ENCODE assay signal across 8 cellular contexts in the genomic region with DNA sequence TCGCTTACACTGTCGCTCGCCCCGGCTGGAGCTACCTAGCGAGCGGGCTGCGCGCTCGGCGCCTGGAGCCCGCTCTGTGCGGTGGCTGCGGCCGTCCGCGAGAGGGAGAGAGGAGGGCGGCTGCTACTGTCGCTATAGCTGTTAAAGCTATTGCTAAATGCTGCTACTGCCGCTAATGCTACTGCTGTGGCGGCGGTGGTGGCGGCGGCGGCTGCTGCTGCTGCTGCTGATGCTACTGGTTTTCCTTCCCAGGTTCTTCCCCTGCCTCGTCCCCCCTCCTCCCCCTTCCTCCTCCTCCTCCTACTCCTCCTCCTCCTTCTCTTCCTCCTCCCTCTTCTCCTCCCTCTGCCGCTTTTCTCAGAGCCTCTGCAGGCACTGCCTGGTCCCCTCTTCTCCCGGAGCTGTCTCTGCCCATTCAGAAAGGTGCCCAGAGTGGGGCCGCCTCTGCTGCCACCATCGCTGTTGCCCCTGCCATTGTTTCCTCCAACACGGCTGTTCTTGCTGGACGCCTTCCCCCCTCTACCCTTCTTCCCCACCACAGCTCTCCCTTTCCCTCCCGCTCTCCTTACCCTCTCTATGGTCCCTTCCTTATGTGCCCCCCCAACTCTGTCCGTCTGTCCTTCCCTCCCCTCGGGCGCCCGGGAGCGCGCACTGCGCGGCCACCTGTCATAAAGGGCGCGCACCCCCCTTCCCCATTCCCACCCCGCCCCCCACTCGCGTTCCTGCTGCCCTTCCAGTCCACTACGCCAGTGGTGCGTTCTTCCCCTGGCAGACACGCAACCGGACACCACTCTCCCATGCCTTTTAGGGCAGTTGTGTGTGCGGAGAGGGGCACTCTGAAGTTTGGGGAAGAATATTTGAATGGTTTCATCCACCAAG. TPM values are rescaled to one million over a fixed set of nuclear protein-coding genes. Genes with fewer than 3 reads are reported as not detected.
DNase-seq lines count a peak whose midpoint lies in the region; ATAC-seq and TF ChIP-seq lines count a peak whose summit lies in the region.

A gene (minus strand): TSS at position 243 of the 879 bp plus-strand sequence.

- H3K4me1 ChIP-seq in subcutaneous abdominal adipose tissue (ENCODE audit: control insufficient read depth in 5 of 5, insufficient read depth in 5 of 5, low read length in 5 of 5): peaks cover 0 to 22% (median 12%) of the 10 kb centered on the region in 5 donors

- no peaks in the 10 kb centered on the region for H3K36me3 ChIP-seq in BJ (ENCODE audit: control insufficient read depth, insufficient read depth, low read length)
- H3K36me3 ChIP-seq in subcutaneous abdominal adipose tissue (ENCODE audit: control insufficient read depth in 5 of 5, insufficient read depth in 5 of 5, low read length in 5 of 5): no peaks in the 10 kb centered on the region

- H3K4me3 ChIP-seq in BJ (ENCODE audit: low read depth, low read length) (peak within 1 kb of the TSS; percentile 25), choroid plexus epithelial cell (ENCODE audit: low read depth, low read length) (peak within 1 kb of the TSS; percentile 35), subcutaneous abdominal adipose tissue (ENCODE audit: low read depth in 1 of 5, low read length in 5 of 5) (peak within 1 kb of the TSS; percentile 26 to 61 (median 61))

- H3K27ac ChIP-seq in subcutaneous abdominal adipose tissue (ENCODE audit: low read depth, low read length): no peak within 1 kb of the TSS

- in situ Hi-C loops in SK-MEL-5 (cut with HindIII; ENCODE audit: low pct_unique_long_range_greater_than_20kb, low sequenced_read_pairs): no loop called here

- H3K27me3 ChIP-seq in BJ (ENCODE audit: control insufficient read depth, insufficient read depth, low read length): peaks cover 7% of the 10 kb centered on the region
- peaks cover 2 to 15% (median 6%) of the 10 kb centered on the region in 5 donors for H3K27me3 ChIP-seq in subcutaneous abdominal adipose tissue (ENCODE audit: control insufficient read depth in 5 of 5, insufficient read depth in 4 of 5, low read length in 5 of 5)

- H3K9ac ChIP-seq in subcutaneous abdominal adipose tissue (ENCODE audit: low read length in 5 of 5): no peak within 1 kb of the TSS

- no peaks in the 10 kb centered on the region for H3K9me3 Mint-ChIP-seq in memory B cell

- ATAC-seq in GM18873 (IDR thresholded peaks at IDR 0.05; ENCODE audit: low FRiP score, unreplicated experiment) (peak; percentile 43), HG03103 (IDR thresholded peaks at IDR 0.05; ENCODE audit: low read depth, unreplicated experiment) (peak; percentile 48), memory B cell (ENCODE audit: low read depth) (peak; percentile 69)

- CTCF ChIA-PET in BJ (lab: Yijun Ruan, JAX): interaction anchor here (0.7 kb wide), 1 partner anchor 984 kb away, joined by 3 read pairs; no protein-coding TSS in a partner anchor

- peak within 1 kb of the TSS; percentile 91 for H3K27ac Mint-ChIP-seq in memory B cell

- H3K4me1 Mint-ChIP-seq in memory B cell: peaks cover 10% of the 10 kb centered on the region

- peaks cover 0 to 5% (median 0%) of the 10 kb centered on the region in 5 donors for H3K9me3 ChIP-seq in subcutaneous abdominal adipose tissue (ENCODE audit: control insufficient read depth in 5 of 5, low read length in 5 of 5)

- H3K27me3 Mint-ChIP-seq in memory B cell: peaks cover 3% of the 10 kb centered on the region

- POLR2A ChIA-PET in BJ (lab: Charles Lee): no interaction called here

- TF ChIP-seq CTCF in BJ (IDR thresholded peaks at IDR 0.05; ENCODE audit: insufficient read depth, low read depth, low read length) (peak; percentile 22; the same call in 1 of the 2 replicates), choroid plexus epithelial cell (conservative IDR thresholded peaks at IDR 0.05; ENCODE audit: low read depth, low read length) (no peak)

- H3K36me3 Mint-ChIP-seq in memory B cell: no peaks in the 10 kb centered on the region

- DNase-seq in BJ (ENCODE audit: low read depth): no peak
- peak; percentile 0 for DNase-seq in SK-MEL-5 (ENCODE audit: low read depth, low spot score)
- peak; percentile 15 for DNase-seq in choroid plexus epithelial cell (ENCODE audit: low read depth)
- no peak for DNase-seq in memory B cell (ENCODE audit: low spot score in 2 of 2)
- DNase-seq in effector CD4-positive, alpha-beta T cell: no peak

- H3K4me3 Mint-ChIP-seq in memory B cell: peak within 1 kb of the TSS; percentile 99

RNA-seq across cellular contexts. Expression of the gene that starts here (rescaled TPM):
- under 0.01 TPM in 1 of 2 replicates, not detected in the other for polyA plus RNA-seq in BJ (2011; rRNA removed)
- under 0.01 TPM in 1 of 2 replicates, not detected in the other for polyA minus RNA-seq in BJ (2011; rRNA and poly(A)+ RNA removed)
- total RNA-seq in SK-MEL-5 (2014; rRNA removed; shearing (Covaris generic)): not detected in 2 replicates
- polyA plus RNA-seq in SK-MEL-5 (2015; cell fraction: cytosol; rRNA removed): not detected in 2 replicates
- polyA plus RNA-seq in SK-MEL-5 (2015; cell fraction: nucleus; rRNA removed): 0.16 TPM in 1 of 2 replicates, not detected in the other

Comparison
In these comparisons a context has a peak if more than half of its experiments do, and no peak if none do; other contexts are left out.
1. Peak in DNase-seq in SK-MEL-5; RNA of the gene not detected or under 1 TPM.